In the genomic region with DNA sequence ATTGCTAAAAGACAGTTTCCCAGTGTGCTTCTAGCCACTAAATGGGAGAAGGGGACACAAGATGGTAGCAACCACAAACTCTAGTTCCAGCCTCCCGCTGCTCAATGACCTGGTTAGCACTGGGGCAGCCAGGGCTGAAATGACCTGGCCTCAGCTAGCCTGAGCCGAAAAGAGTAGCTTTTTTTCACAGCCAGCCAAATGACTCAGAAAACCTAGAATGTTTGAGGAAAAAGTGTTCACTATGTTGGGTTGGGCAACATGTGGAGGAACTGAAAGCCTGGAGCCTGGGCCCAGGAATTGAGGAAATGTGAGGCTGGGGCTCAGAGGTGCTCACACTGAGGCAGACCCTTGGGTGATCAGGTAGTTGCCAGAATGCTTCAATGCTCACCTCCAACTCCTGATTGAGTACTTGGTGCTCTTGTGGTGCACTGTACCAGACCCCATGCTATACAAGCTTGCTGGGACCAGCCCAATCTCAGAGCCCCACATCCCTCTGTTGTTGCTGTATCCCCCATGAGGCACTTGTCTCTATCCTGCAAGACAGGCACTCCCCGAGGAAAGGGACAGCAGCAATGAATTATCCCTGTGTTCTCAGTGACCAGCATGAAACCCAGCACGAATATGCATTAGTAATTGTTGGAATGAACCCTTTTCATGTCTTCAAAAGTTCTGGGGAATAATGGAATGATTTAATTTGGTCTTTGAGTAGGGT, we compare ENCODE assay signal across 17 cellular contexts.
"Had no signal": no experiment of that assay in that cellular context is flagged by ENCODE, and none has a peak within 500 bp of the region (broad histone marks: within the 10 kb centered on the region; RNA-seq: fewer than 3 reads in every experiment).

No MANE protein-coding gene starts in this region.

- H3K36me3 ChIP-seq: adrenal gland had no signal

- H3K4me3 ChIP-seq: adrenal gland, esophagus muscularis mucosa, left lung, psoas muscle, spleen, transverse colon had no signal

- H3K27me3 ChIP-seq: adrenal gland, esophagus muscularis mucosa, left lung, spleen, transverse colon had no signal

- DNase-seq: activated CD4-positive, alpha-beta T cell treated with anti-CD3 and anti-CD28 coated beads, Interleukin-2, amount 10 ng/mL, durations not matched to agents 24 days and 14 days; activated naive CD4-positive, alpha-beta T cell treated with anti-CD3 and anti-CD28 coated beads for 36 hours; adrenal gland; foreskin fibroblast; left lung; mesenchymal stem cell; psoas muscle; spleen; stimulated activated CD4-positive, alpha-beta T cell treated with anti-CD3 and anti-CD28 coated beads, Interleukin-1b, Interleukin-23, amount 100 ng/mL, for 48 hours; stimulated activated naive CD4-positive, alpha-beta T cell; substantia nigra; T-cell; T1000; transverse colon had no signal

- ATAC-seq: activated T-helper 17 cell treated with anti-CD3 and anti-CD28 coated beads, Interleukin-2, amount 50 U/mL, for 72 hours; left lung; psoas muscle; sciatic nerve; T-cell had no signal

- H3K27ac ChIP-seq: adrenal gland, esophagus muscularis mucosa, psoas muscle, transverse colon had no signal

- H3K9me3 ChIP-seq: adrenal gland, left lung had no signal
